8 cellular contexts compared by ENCODE assay signal in genomic region chr17:28746611-28747045, GRCh38. TPM values are rescaled to one million over a fixed set of nuclear protein-coding genes. Genes with fewer than 3 reads are reported as not detected.
DNase-seq lines count a peak whose midpoint lies in the region; ATAC-seq lines count a peak whose summit lies in the region.

No MANE protein-coding gene starts in this region.

- DNase-seq in DMS53 treated with DMSO at 0.1 percent for 48 hours (lab: John Stamatoyannopoulos, UW; ENCODE audit: unreplicated experiment) (peak; percentile 59), NCI-H226 (peak; percentile 79), cerebellar cortex (ENCODE audit: low spot score) (peak; percentile 34), naive B cell (no peak), iPS-NIHi11 (ENCODE audit: low spot score) (no peak), iPS-NIHi7 (ENCODE audit: extremely low spot score) (no peak)

- no peaks in the 10 kb centered on the region for H3K27me3 Mint-ChIP-seq in naive B cell

- peak overlapping the region; percentile 64 to 99 (median 82) for H3K27ac Mint-ChIP-seq in naive B cell

- no peaks in the 10 kb centered on the region for H3K9me3 Mint-ChIP-seq in naive B cell

- H3K4me3 Mint-ChIP-seq in naive B cell = peak overlapping the region; percentile 72 to 96 (median 92)

- no peaks in the 10 kb centered on the region for H3K36me3 Mint-ChIP-seq in naive B cell

- ATAC-seq in naive B cell (ENCODE audit: low read depth in 2 of 2) (no peak), HG02588 (IDR thresholded peaks at IDR 0.05; ENCODE audit: unreplicated experiment) (no peak), HG03097 (IDR thresholded peaks at IDR 0.05; ENCODE audit: low FRiP score, unreplicated experiment) (no peak)

- peaks cover 39 to 65% (median 52%) of the 10 kb centered on the region in 3 donors for H3K4me1 Mint-ChIP-seq in naive B cell

RNA-seq across cellular contexts. Expression of gene TRAF4, which starts 2.8 kb away (rescaled TPM):
- 10 to 100 TPM in 4 of 6 donors, 1 to 10 TPM in 2; 5.4 to 17.1 (median 12.0) TPM for polyA plus RNA-seq in naive B cell (ENCODE audit: low read depth in 6 of 6)

RNA-seq across cellular contexts. Expression of gene NEK8, which starts 18.0 kb away (rescaled TPM):
- polyA plus RNA-seq in naive B cell (ENCODE audit: low read depth in 6 of 6) = 10 to 100 TPM; 14.5 to 26.1 (median 19.6) TPM

RNA-seq across cellular contexts. Expression of gene TLCD1, which starts 20.6 kb away (rescaled TPM):
- polyA plus RNA-seq in naive B cell (ENCODE audit: low read depth in 6 of 6) = 1 to 10 TPM in 1 of 6 donors, under 1 TPM in 1, not detected in 4; 0.93 to 1.2 TPM

RNA-seq across cellular contexts. Expression of gene RPL23A, which starts 26.8 kb away (rescaled TPM):
- polyA plus RNA-seq in naive B cell (ENCODE audit: low read depth in 6 of 6) = 1,000 to 10,000 TPM; 5,077 to 6,780 (median 5,627) TPM

RNA-seq across cellular contexts. Expression of gene RAB34, which starts 29.0 kb away (rescaled TPM):
- polyA plus RNA-seq in naive B cell (ENCODE audit: low read depth in 6 of 6) = 10 to 100 TPM; 11.6 to 22.6 (median 18.2) TPM

Comparison
In these comparisons a context has a peak if more than half of its experiments do, and no peak if none do; other contexts are left out.
1. DNase-seq: peak in DMS53 treated with DMSO at 0.1 percent for 48 hours (single experiment), NCI-H226 (single experiment) and cerebellar cortex (single experiment); none in naive B cell (single experiment), iPS-NIHi11 (single experiment) and iPS-NIHi7 (single experiment).